15 cellular contexts compared by ENCODE assay signal in the genomic region with DNA sequence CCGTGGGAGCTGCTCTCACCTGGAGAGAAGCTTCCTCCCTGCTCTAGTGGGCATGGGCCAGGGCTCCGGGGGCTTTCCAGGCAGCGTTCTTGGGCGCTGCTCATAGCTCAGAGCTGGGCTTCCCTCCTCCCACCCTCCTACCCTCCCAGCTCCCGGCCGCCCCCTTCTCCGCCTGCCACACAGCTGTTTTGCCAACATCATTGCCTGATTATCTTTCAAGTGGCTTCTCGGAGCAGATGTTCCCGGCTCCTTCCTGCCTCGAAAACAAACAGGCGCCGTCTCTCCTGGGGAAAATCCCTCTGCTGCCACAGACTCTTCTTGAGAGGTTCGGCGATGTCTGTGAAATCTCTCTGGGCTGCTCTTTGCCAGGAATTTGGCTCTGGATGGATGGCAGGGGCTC.
A peak's percentile ranks its signal among the peaks of the same experiment; 100 is the strongest.
DNase-seq lines count a peak whose midpoint lies in the region; ATAC-seq and TF ChIP-seq lines count a peak whose summit lies in the region.
"Had no signal": no experiment of that assay in that cellular context is flagged by ENCODE, and none has a peak within 500 bp of the region (broad histone marks: within the 10 kb centered on the region; RNA-seq: fewer than 3 reads in every experiment).

No MANE protein-coding gene starts in this region.

- H2AFZ ChIP-seq in ACC112 (ENCODE audit: low read length, unreplicated experiment) (peak overlapping the region; percentile 69), GM23248 (no peak overlapping the region)

- intact Hi-C loops in prostate gland (cut with DNase I): no loop called here

- H3K27me3 ChIP-seq in ACC112 (ENCODE audit: insufficient read depth, low read length) (peaks cover 86% of the 10 kb centered on the region), GM23248 (replicated peaks; ENCODE audit: insufficient read depth) (peaks cover 77% of the 10 kb centered on the region), prostate gland (replicated peaks; ENCODE audit: insufficient read depth) (no peaks in the 10 kb centered on the region)
- H3K27me3 ChIP-seq: right atrium auricular region, thyroid gland had no signal

- WGBS in GM23248 (ENCODE audit: low coverage in 1 of 2, low lambda C conversion rate in 2 of 2, missing lambda C conversion rate in 2 of 2), 2 experiments: 7 to 9% methylated on average over 8 to 14 of the region's 14 CpGs
- WGBS in prostate gland: 40% methylated on average over 14 of the region's 14 CpGs

- no peaks in the 10 kb centered on the region for H3F3A ChIP-seq in GM23248 (ENCODE audit: insufficient read depth)

- H3K9me3 ChIP-seq in GM23248 (ENCODE audit: low read depth) (no peaks in the 10 kb centered on the region), prostate gland (no peaks in the 10 kb centered on the region)
- H3K9me3 ChIP-seq: heart right ventricle, right atrium auricular region, thyroid gland had no signal

- H3K4me1 ChIP-seq in ACC112 (ENCODE audit: control insufficient read depth, insufficient read depth, low read length, unreplicated experiment): no peaks in the 10 kb centered on the region
- no peaks in the 10 kb centered on the region for H3K4me1 ChIP-seq in GM23248 (ENCODE audit: insufficient read depth)
- no peaks in the 10 kb centered on the region for H3K4me1 ChIP-seq in prostate gland (replicated peaks)

- H3K27ac ChIP-seq in ACC112 (ENCODE audit: low read depth, low read length): no peak overlapping the region
- H3K27ac ChIP-seq in GM23248: no peak overlapping the region
- no peak overlapping the region for H3K27ac ChIP-seq in prostate gland
- H3K27ac ChIP-seq: C4-2B, heart right ventricle, right atrium auricular region, thyroid gland had no signal

- no peaks in the 10 kb centered on the region for H3K9me2 ChIP-seq in GM23248 (ENCODE audit: insufficient read depth)

- H3K79me2 ChIP-seq in ACC112 (ENCODE audit: control insufficient read depth, insufficient read depth, low read length, unreplicated experiment) (no peaks in the 10 kb centered on the region), GM23248 (ENCODE audit: insufficient read depth) (no peaks in the 10 kb centered on the region)

- H4K20me1 ChIP-seq in GM23248 (ENCODE audit: insufficient read depth): no peaks in the 10 kb centered on the region

- TF ChIP-seq CTCF in prostate gland (IDR thresholded peaks at IDR 0.05): no peak

- H3K4me3 ChIP-seq in ACC112 (ENCODE audit: low read depth, low read length) (peak overlapping the region; percentile 61), GM23248 (peak overlapping the region; percentile 11; the same call in 1 of the 2 replicates), prostate gland (no peak overlapping the region)
- H3K4me3 ChIP-seq: heart right ventricle, right atrium auricular region, thyroid gland had no signal

- H3K36me3 ChIP-seq in ACC112 (ENCODE audit: insufficient read depth, low read length) (no peaks in the 10 kb centered on the region), GM23248 (ENCODE audit: low read depth) (no peaks in the 10 kb centered on the region), prostate gland (no peaks in the 10 kb centered on the region)
- H3K36me3 ChIP-seq: heart right ventricle, right atrium auricular region, thyroid gland had no signal

- DNase-seq in GM23248: peak; percentile 13
- DNase-seq in NCI-H82 (lab: John Stamatoyannopoulos, UW): peak; percentile 94
- DNase-seq in iPS-NIHi11 (ENCODE audit: low spot score): peak; percentile 36
- no peak for DNase-seq in prostate gland (ENCODE audit: low spot score)
- DNase-seq in effector CD8-positive, alpha-beta T cell (lab: John Stamatoyannopoulos, UW): no peak
- no peak for DNase-seq in stimulated activated naive CD8-positive, alpha-beta T cell treated with anti-CD3 and anti-CD28 coated beads, Interleukin-15, Interleukin-2, amounts not matched to agents 100 U/mL and 50 U/mL, for 24 hours
- DNase-seq: activated CD4-positive, alpha-beta T cell treated with anti-CD3 and anti-CD28 coated beads, Interleukin-2, amount 50 U/mL, for 48 hours; activated naive CD8-positive, alpha-beta T cell treated with anti-CD3 and anti-CD28 coated beads, Interleukin-2, amount 50 U/mL, for 24 hours; heart right ventricle; midbrain; thyroid gland had no signal

- ATAC-seq in HG03521 (IDR thresholded peaks at IDR 0.05; ENCODE audit: unreplicated experiment): no peak
- no peak for ATAC-seq in stimulated activated naive CD8-positive, alpha-beta T cell treated with anti-CD3 and anti-CD28 coated beads, Interleukin-15, Interleukin-2, amounts not matched to agents 100 U/mL and 50 U/mL, for 24 hours
- ATAC-seq: activated naive CD8-positive, alpha-beta T cell treated with anti-CD3 and anti-CD28 coated beads, Interleukin-2, amount 50 U/mL, for 24 hours; heart right ventricle had no signal

- H3K9ac ChIP-seq in GM23248: no peak overlapping the region

- H3K4me2 ChIP-seq in GM23248 (ENCODE audit: unreplicated experiment): peak overlapping the region; percentile 42

- in situ Hi-C loops in GM23248 (cut with MboI): no loop called here

- no peak for TF ChIP-seq POLR2A in prostate gland (IDR thresholded peaks at IDR 0.05)

Comparison
In these comparisons a context has a peak if more than half of its experiments do, and no peak if none do; other contexts are left out.
1. H3K4me3 ChIP-seq: peak in ACC112 (single experiment) and GM23248 (single experiment); none in prostate gland (0 of 2).
2. DNase-seq: peak in GM23248 (single experiment), NCI-H82 (single experiment) and iPS-NIHi11 (single experiment); none in prostate gland (single experiment), effector CD8-positive, alpha-beta T cell (single experiment) and stimulated activated naive CD8-positive, alpha-beta T cell treated with anti-CD3 and anti-CD28 coated beads, Interleukin-15, Interleukin-2, amounts not matched to agents 100 U/mL and 50 U/mL, for 24 hours (single experiment).